Comparison of ENCODE assay signal across 15 cellular contexts in genomic region chr19:40497214-40497613, GRCh38. TPM values are rescaled to one million over a fixed set of nuclear protein-coding genes. Genes with fewer than 3 reads are reported as not detected.
DNase-seq lines count a peak whose midpoint lies in the region; ATAC-seq and TF ChIP-seq lines count a peak whose summit lies in the region.
"Had no signal": no experiment of that assay in that cellular context is flagged by ENCODE, and none has a peak within 500 bp of the region (broad histone marks: within the 10 kb centered on the region; RNA-seq: fewer than 3 reads in every experiment).

No MANE protein-coding gene starts in this region.

- no peaks in the 10 kb centered on the region for H3K9me3 Mint-ChIP-seq in Caco-2 (ENCODE audit: unreplicated experiment)
- H3K9me3 Mint-ChIP-seq: CD4-positive, alpha-beta memory T cell; HFFc6 had no signal

- H2AK9ac ChIP-seq in IMR-90 (replicated peaks; ENCODE audit: low read depth, low read length, poor library complexity), result no peak overlapping the region

- H3K9me1 ChIP-seq in IMR-90 (ENCODE audit: insufficient read depth, low read length), result no peaks in the 10 kb centered on the region

- no peaks in the 10 kb centered on the region for H3K36me3 Mint-ChIP-seq in Caco-2 (ENCODE audit: insufficient read depth, unreplicated experiment)
- H3K36me3 Mint-ChIP-seq: CD4-positive, alpha-beta memory T cell had no signal

- intact Hi-C loops in IMR-90 (cut with micrococcal nuclease), result no loop called here
- intact Hi-C loops in Caco-2 (cut with micrococcal nuclease; ENCODE audit: unreplicated experiment), result no loop called here

- no peak overlapping the region for H3K18ac ChIP-seq in IMR-90 (ENCODE audit: low read depth, low read length)
- no peak overlapping the region for H3K18ac ChIP-seq in mesenchymal stem cell (ENCODE audit: low read depth in 1 of 2, low read length in 2 of 2)
- peak overlapping the region; percentile 82 for H3K18ac ChIP-seq in neuronal stem cell (ENCODE audit: low read length)

- no peak for DNase-seq in IMR-90
- no peak for DNase-seq in mesenchymal stem cell
- DNase-seq in neuronal stem cell (ENCODE audit: low spot score), result no peak
- no peak for DNase-seq in NOMO-1 treated with dmso at 0.1 percent for 144 hours (lab: John Stamatoyannopoulos, UW; ENCODE audit: unreplicated experiment)
- DNase-seq in Caco-2, result no peak
- DNase-seq: C1 segment of cervical spinal cord; CD4-positive, alpha-beta memory T cell; COR-L47; DMS153; DND-41; GM23248; H9; HFFc6 had no signal

- H3K4me3 Mint-ChIP-seq in Caco-2 (ENCODE audit: unreplicated experiment), result no peak overlapping the region
- H3K4me3 Mint-ChIP-seq: CD4-positive, alpha-beta memory T cell; H9; HFFc6 had no signal

- ATAC-seq in IMR-90 (ENCODE audit: low read depth) (no peak), GM19467 (IDR thresholded peaks at IDR 0.05; ENCODE audit: unreplicated experiment) (no peak)
- ATAC-seq: HCT116 had no signal

- H3K4ac ChIP-seq in IMR-90 (ENCODE audit: low read depth, low read length), result no peak overlapping the region
- H3K4ac ChIP-seq in mesenchymal stem cell (ENCODE audit: low read depth in 1 of 2, low read length in 2 of 2), result no peak overlapping the region
- H3K4ac ChIP-seq in neuronal stem cell (ENCODE audit: low read length), result peak overlapping the region; percentile 81

- H3K23ac ChIP-seq in IMR-90 (ENCODE audit: low read depth, low read length) (no peak overlapping the region), mesenchymal stem cell (ENCODE audit: low read length in 2 of 2) (no peak overlapping the region), neuronal stem cell (ENCODE audit: low read depth, low read length, poor library complexity) (peak overlapping the region; percentile 92)

- peaks cover 21% of the 10 kb centered on the region for H3K27me3 ChIP-seq in IMR-90 (ENCODE audit: control insufficient read depth, insufficient read depth, low read length)
- peaks cover 21 to 26% of the 10 kb centered on the region in 2 experiments for H3K27me3 ChIP-seq in mesenchymal stem cell (ENCODE audit: control insufficient read depth in 1 of 2, insufficient read depth in 1 of 2, low read length in 2 of 2)
- H3K27me3 ChIP-seq in neuronal stem cell (ENCODE audit: control insufficient read depth in 3 of 3, insufficient read depth in 3 of 3, low read depth in 1 of 3, low read length in 3 of 3), result peaks cover 0 to 7% (median 0%) of the 10 kb centered on the region in 3 experiments
- H3K27me3 ChIP-seq in Caco-2 (replicated peaks; ENCODE audit: control insufficient read depth, insufficient read depth, low read length), result no peaks in the 10 kb centered on the region

- H3K4me3 ChIP-seq in IMR-90 (ENCODE audit: insufficient read depth, low read depth, low read length) (no peak overlapping the region), mesenchymal stem cell (ENCODE audit: insufficient read depth in 1 of 2, low read depth in 1 of 2, low read length in 2 of 2) (no peak overlapping the region), neuronal stem cell (ENCODE audit: low read length in 2 of 2) (peak overlapping the region in 1 of 2 donors; percentile 5), Caco-2 (ENCODE audit: low read depth, low read length) (no peak overlapping the region)
- H3K4me3 ChIP-seq: GM23248 had no signal

- H2BK5ac ChIP-seq in IMR-90 (ENCODE audit: low read depth, low read length, poor library complexity, severe bottlenecking), result no peak overlapping the region
- no peak overlapping the region for H2BK5ac ChIP-seq in mesenchymal stem cell (ENCODE audit: low read depth, low read length, poor library complexity, severe bottlenecking)
- peak overlapping the region; percentile 59 for H2BK5ac ChIP-seq in neuronal stem cell (ENCODE audit: low read length)

- no peak for TF ChIP-seq CTCF in IMR-90 (conservative IDR thresholded peaks at IDR 0.05; ENCODE audit: low read depth, low read length)
- no peak for TF ChIP-seq CTCF in Caco-2 (IDR thresholded peaks at IDR 0.05; ENCODE audit: insufficient read depth in 1 of 2, low read depth in 1 of 2, low read length in 1 of 2, severe bottlenecking in 1 of 2, unreplicated experiment in 1 of 2)

- POLR2A ChIA-PET in IMR-90 (lab: Charles Lee; ENCODE audit: unreplicated experiment), result no interaction called here
- POLR2A ChIA-PET in Caco-2 (lab: Charles Lee), result no interaction called here

- H3K9ac ChIP-seq in IMR-90 (ENCODE audit: low read depth, low read length) (no peak overlapping the region), mesenchymal stem cell (ENCODE audit: low read length) (no peak overlapping the region), neuronal stem cell (ENCODE audit: low read depth, low read length, poor library complexity) (peak overlapping the region; percentile 78)
- H3K9ac ChIP-seq: GM23248 had no signal

- H3K4me1 Mint-ChIP-seq in Caco-2 (ENCODE audit: low read depth, unreplicated experiment), result peaks cover 4% of the 10 kb centered on the region
- H3K4me1 Mint-ChIP-seq: CD4-positive, alpha-beta memory T cell; H9 had no signal

- H2AK5ac ChIP-seq in IMR-90 (ENCODE audit: low read depth, low read length) (no peak overlapping the region), mesenchymal stem cell (ENCODE audit: low read length, severe bottlenecking) (no peak overlapping the region), neuronal stem cell (ENCODE audit: low read depth, low read length) (peak overlapping the region; percentile 52)

- dilution Hi-C loops in IMR-90 (cut with HindIII; ENCODE audit: low sequenced_read_pairs, unreplicated experiment), result no loop called here

- H3K4me1 ChIP-seq in IMR-90 (ENCODE audit: control insufficient read depth, insufficient read depth, low read length) (no peaks in the 10 kb centered on the region), mesenchymal stem cell (ENCODE audit: control insufficient read depth, insufficient read depth, low read depth, low read length) (no peaks in the 10 kb centered on the region), neuronal stem cell (ENCODE audit: control insufficient read depth in 2 of 2, insufficient read depth in 1 of 2, low read depth in 1 of 2, low read length in 2 of 2) (peaks cover 0 to under 1% of the 10 kb centered on the region in 2 donors), Caco-2 (no peaks in the 10 kb centered on the region)

- no peaks in the 10 kb centered on the region for H3K36me3 ChIP-seq in IMR-90 (ENCODE audit: control insufficient read depth, insufficient read depth, low read length)
- no peaks in the 10 kb centered on the region for H3K36me3 ChIP-seq in mesenchymal stem cell (ENCODE audit: control insufficient read depth in 1 of 2, insufficient read depth in 2 of 2, low read depth in 1 of 2, low read length in 2 of 2)
- H3K36me3 ChIP-seq in neuronal stem cell (replicated peaks in 1 of 2; ENCODE audit: control insufficient read depth in 2 of 2, insufficient read depth in 2 of 2, low read length in 2 of 2), result no peaks in the 10 kb centered on the region
- no peaks in the 10 kb centered on the region for H3K36me3 ChIP-seq in Caco-2 (ENCODE audit: control insufficient read depth, insufficient read depth, low read length)

- H3K9me3 ChIP-seq in IMR-90 (ENCODE audit: control insufficient read depth, insufficient read depth, low read length) (peaks cover 2% of the 10 kb centered on the region; the same call in 1 of the 2 replicates), mesenchymal stem cell (ENCODE audit: control insufficient read depth, low read length) (no peaks in the 10 kb centered on the region), neuronal stem cell (replicated peaks in 1 of 2; ENCODE audit: control insufficient read depth in 2 of 2, insufficient read depth in 1 of 2, low read depth in 1 of 2, low read length in 2 of 2) (peaks cover 6 to 7% of the 10 kb centered on the region in 2 donors), Caco-2 (no peaks in the 10 kb centered on the region; the same call in 1 of the 2 replicates)

- H3K27ac ChIP-seq in IMR-90 (ENCODE audit: insufficient read depth, low read length), result no peak overlapping the region
- H3K27ac ChIP-seq in mesenchymal stem cell (ENCODE audit: low read length, poor library complexity, severe bottlenecking), result no peak overlapping the region
- H3K27ac ChIP-seq in neuronal stem cell (replicated peaks; ENCODE audit: low read length), result no peak overlapping the region
- H3K27ac ChIP-seq: GM23248 had no signal

- no peak overlapping the region for H2BK20ac ChIP-seq in IMR-90 (ENCODE audit: low read depth, low read length)

- no peak overlapping the region for H3K56ac ChIP-seq in IMR-90 (ENCODE audit: extremely low read depth, insufficient read depth, low read length)

- no peak overlapping the region for H3K4me2 ChIP-seq in IMR-90 (ENCODE audit: low read depth, low read length)
- H3K4me2 ChIP-seq in mesenchymal stem cell (ENCODE audit: low read length, poor library complexity, severe bottlenecking), result no peak overlapping the region
- H3K4me2 ChIP-seq in neuronal stem cell (ENCODE audit: insufficient read depth, low read length, poor library complexity, severe bottlenecking), result no peak overlapping the region

- no TSS peak for BruUV-seq in IMR-90 (replicated peaks; lab: Mats Ljungman, UMichigan)
- BruUV-seq in Caco-2 (replicated peaks; lab: Mats Ljungman, UMichigan), result no TSS peak

- TF ChIP-seq RAD21 in IMR-90 (IDR thresholded peaks at IDR 0.05; ENCODE audit: low read length), result no peak

- H3K27ac Mint-ChIP-seq in Caco-2 (ENCODE audit: unreplicated experiment), result no peak overlapping the region
- H3K27ac Mint-ChIP-seq: H9, HFFc6 had no signal

- CTCF ChIA-PET in IMR-90 (lab: Yijun Ruan, JAX), result no interaction called here
- CTCF ChIA-PET in Caco-2 (lab: Charles Lee), result interaction anchor here (0.6 kb wide), 1 partner anchor 80 kb away, joined by 3 read pairs; no protein-coding TSS in a partner anchor

- H4K20me1 ChIP-seq in IMR-90 (ENCODE audit: insufficient read depth, low read length), result no peaks in the 10 kb centered on the region

- WGBS in IMR-90 (ENCODE audit: extremely low coverage in 2 of 2, insufficient read length in 1 of 2), 2 experiments, result no CpG with 5 or more reads among the region's 12 CpGs
- 86% methylated on average over 12 of the region's 12 CpGs for WGBS in mesenchymal stem cell
- no CpG with 5 or more reads among the region's 12 CpGs for WGBS in neuronal stem cell (ENCODE audit: extremely low coverage in 2 of 2, insufficient read length in 2 of 2, insufficient replicate concordance in 1 of 2), 2 donors

- H3K79me1 ChIP-seq in IMR-90 (ENCODE audit: low read depth in 1 of 2, low read length in 2 of 2) (no peaks in the 10 kb centered on the region), mesenchymal stem cell (replicated peaks; ENCODE audit: low read length, poor library complexity, severe bottlenecking) (no peaks in the 10 kb centered on the region), neuronal stem cell (ENCODE audit: low read depth, low read length) (no peaks in the 10 kb centered on the region)

- H3K14ac ChIP-seq in IMR-90 (replicated peaks; ENCODE audit: low read depth, low read length) (no peak overlapping the region), mesenchymal stem cell (ENCODE audit: low read length in 2 of 2) (no peak overlapping the region), neuronal stem cell (ENCODE audit: low read length) (peak overlapping the region; percentile 92)

- TF ChIP-seq POLR2A in IMR-90 (IDR thresholded peaks at IDR 0.05; ENCODE audit: low read depth, low read length), result no peak

- peak overlapping the region; percentile 43 for H2AFZ ChIP-seq in IMR-90 (replicated peaks; ENCODE audit: low read length, poor library complexity)
- no peak overlapping the region for H2AFZ ChIP-seq in mesenchymal stem cell (ENCODE audit: low read depth, low read length)
- H2AFZ ChIP-seq in neuronal stem cell (ENCODE audit: low read length), result no peak overlapping the region
- H2AFZ ChIP-seq: GM23248 had no signal

- H2BK120ac ChIP-seq in IMR-90 (ENCODE audit: low read depth, low read length) (no peak overlapping the region), mesenchymal stem cell (ENCODE audit: low read depth, low read length) (no peak overlapping the region), neuronal stem cell (ENCODE audit: low read depth, low read length) (peak overlapping the region; percentile 47)

- no peak overlapping the region for H4K5ac ChIP-seq in IMR-90 (ENCODE audit: low read depth, low read length)

- H2BK15ac ChIP-seq in IMR-90 (ENCODE audit: low read depth, low read length) (no peak overlapping the region), mesenchymal stem cell (ENCODE audit: low read depth, poor library complexity, severe bottlenecking) (no peak overlapping the region), neuronal stem cell (ENCODE audit: low read length) (no peak overlapping the region)

- peaks cover 6% of the 10 kb centered on the region for H3K27me3 Mint-ChIP-seq in Caco-2 (ENCODE audit: insufficient read depth, unreplicated experiment)

- no peak overlapping the region for H4K8ac ChIP-seq in IMR-90 (ENCODE audit: low read depth in 2 of 2, low read length in 2 of 2)
- H4K8ac ChIP-seq in mesenchymal stem cell (ENCODE audit: low read length), result peak overlapping the region; percentile 19
- H4K8ac ChIP-seq in neuronal stem cell (ENCODE audit: low read depth, low read length), result peak overlapping the region; percentile 31

- H4K91ac ChIP-seq in IMR-90 (ENCODE audit: insufficient read depth, low read depth, low read length) (no peak overlapping the region), mesenchymal stem cell (ENCODE audit: low read length) (no peak overlapping the region), neuronal stem cell (ENCODE audit: low read depth, low read length, poor library complexity) (no peak overlapping the region)

- in situ Hi-C loops in IMR-90 (cut with MboI; ENCODE audit: low sequenced_read_pairs), result no loop called here

- H2BK12ac ChIP-seq in mesenchymal stem cell (ENCODE audit: low read length in 2 of 2), result no peak overlapping the region
- peak overlapping the region; percentile 67 for H2BK12ac ChIP-seq in neuronal stem cell (ENCODE audit: low read length)

RNA-seq across cellular contexts. Expression of gene SPTBN4, which starts 30.4 kb away (rescaled TPM):
- total RNA-seq in IMR-90 (2012; rRNA removed) (0.72 and 0.83 TPM in 2 replicates), Caco-2 (2022) (0.82 and 0.97 TPM in 2 replicates)
- 0.59 and 0.91 TPM in 2 replicates for polyA plus RNA-seq in IMR-90 (2012; rRNA removed)
- 0.50 and 1.9 TPM in 2 replicates for polyA plus RNA-seq in IMR-90 (2012; cell fraction: cytosol; rRNA removed)
- polyA plus RNA-seq in IMR-90 (2012; cell fraction: nucleus; rRNA removed; ENCODE audit: low replicate concordance), result 2.4 and 2.6 TPM in 2 replicates
- polyA plus RNA-seq in mesenchymal stem cell (2013, experiment 1 of 2), result 0.23 TPM
- 0.15 TPM for polyA plus RNA-seq in mesenchymal stem cell (2013, experiment 2 of 2)
- 1.4 TPM for polyA plus RNA-seq in neuronal stem cell (2013, experiment 1 of 2)
- 2.0 TPM for polyA plus RNA-seq in neuronal stem cell (2013, experiment 2 of 2)

RNA-seq across cellular contexts. Expression of gene BLVRB, which starts 31.7 kb away (rescaled TPM):
- total RNA-seq in IMR-90 (2012; rRNA removed), result 65.2 and 67.5 TPM in 2 replicates
- 102 and 113 TPM in 2 replicates for polyA plus RNA-seq in IMR-90 (2012; rRNA removed)
- 102 and 191 TPM in 2 replicates for polyA plus RNA-seq in IMR-90 (2012; cell fraction: cytosol; rRNA removed)
- polyA plus RNA-seq in IMR-90 (2012; cell fraction: nucleus; rRNA removed; ENCODE audit: low replicate concordance), result 34.9 and 86.3 TPM in 2 replicates
- polyA plus RNA-seq in mesenchymal stem cell (2013, experiment 1 of 2), result 83.8 TPM
- polyA plus RNA-seq in mesenchymal stem cell (2013, experiment 2 of 2), result 80.0 TPM
- polyA plus RNA-seq in neuronal stem cell (2013, experiment 1 of 2), result 25.7 TPM
- 25.5 TPM for polyA plus RNA-seq in neuronal stem cell (2013, experiment 2 of 2)
- total RNA-seq in Caco-2 (2022), result 75.2 and 101 TPM in 2 replicates

RNA-seq across cellular contexts. Expression of gene SERTAD3, which starts 53.1 kb away (rescaled TPM):
- total RNA-seq in IMR-90 (2012; rRNA removed) (23.3 and 25.6 TPM in 2 replicates), Caco-2 (2022) (45.2 and 52.2 TPM in 2 replicates)
- 17.9 and 20.5 TPM in 2 replicates for polyA plus RNA-seq in IMR-90 (2012; rRNA removed)
- 11.3 and 12.1 TPM in 2 replicates for polyA plus RNA-seq in IMR-90 (2012; cell fraction: cytosol; rRNA removed)
- polyA plus RNA-seq in IMR-90 (2012; cell fraction: nucleus; rRNA removed; ENCODE audit: low replicate concordance), result 9.0 and 10.8 TPM in 2 replicates
- 22.0 TPM for polyA plus RNA-seq in mesenchymal stem cell (2013, experiment 1 of 2)
- 22.4 TPM for polyA plus RNA-seq in mesenchymal stem cell (2013, experiment 2 of 2)
- 13.1 TPM for polyA plus RNA-seq in neuronal stem cell (2013, experiment 1 of 2)
- polyA plus RNA-seq in neuronal stem cell (2013, experiment 2 of 2), result 13.1 TPM

Comparison
In these comparisons a context has a peak if more than half of its experiments do, and no peak if none do; other contexts are left out.
1. H4K8ac ChIP-seq: peak in mesenchymal stem cell (single experiment) and neuronal stem cell (single experiment); none in IMR-90 (0 of 2).